1 cellular context compared by ENCODE assay signal in the genomic region with DNA sequence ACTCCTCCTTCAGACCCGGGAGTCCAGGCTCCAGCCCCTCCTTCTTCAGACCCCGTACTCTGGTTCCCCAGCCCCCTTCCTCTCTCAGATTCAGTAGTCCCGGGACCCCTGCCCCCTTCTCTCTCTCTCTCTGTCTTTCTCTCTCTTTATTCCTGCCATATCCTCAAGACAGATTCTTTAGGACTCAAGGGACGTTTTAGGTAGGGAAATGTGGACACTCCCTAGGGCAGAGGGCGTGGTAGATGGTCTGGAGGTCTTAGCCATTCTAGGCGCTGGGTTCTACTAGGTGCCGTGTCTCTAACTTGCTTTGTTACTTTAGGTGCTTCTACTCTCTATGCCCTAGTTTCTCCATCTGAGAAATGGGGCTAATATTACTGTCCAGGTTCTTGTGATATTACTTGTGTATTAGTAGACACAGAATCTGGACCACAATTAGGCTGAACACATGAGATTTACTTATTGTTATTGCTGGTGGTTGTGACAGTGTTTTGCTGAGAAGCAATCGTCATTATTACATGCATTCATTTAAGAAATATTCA.
TF ChIP-seq lines count a peak whose summit lies in the region.

No MANE protein-coding gene starts in this region.

TF ChIP-seq in WTC11, 78 proteins besides CTCF, POLR2A, EP300 and RAD21 (continued from another document):
- no peak for TF ChIP-seq FOXK1 (CRISPR knock-in tag; IDR thresholded peaks at IDR 0.05)
